In genomic region chr2:215711484-215712034, GRCh38 we compare ENCODE assay signal across 10 cellular contexts.
DNase-seq lines count a peak whose midpoint lies in the region; ATAC-seq and TF ChIP-seq lines count a peak whose summit lies in the region.
"Had no signal": no experiment of that assay in that cellular context is flagged by ENCODE, and none has a peak within 500 bp of the region (broad histone marks: within the 10 kb centered on the region; RNA-seq: fewer than 3 reads in every experiment).

No MANE protein-coding gene starts in this region.

- no peak for TF ChIP-seq CTCF in hepatocyte (IDR thresholded peaks at IDR 0.05; ENCODE audit: poor library complexity)

- H3K36me3 ChIP-seq in hepatocyte (replicated peaks; ENCODE audit: insufficient read depth, low read depth) = no peaks in the 10 kb centered on the region

- H3K27me3 ChIP-seq in hepatocyte = no peaks in the 10 kb centered on the region

- no peaks in the 10 kb centered on the region for H3K9me3 ChIP-seq in hepatocyte (ENCODE audit: low read depth)

- peaks cover 28% of the 10 kb centered on the region for H3K4me1 ChIP-seq in hepatocyte (ENCODE audit: insufficient read depth)

- H3K79me2 ChIP-seq in hepatocyte = no peaks in the 10 kb centered on the region

- H3K4me2 ChIP-seq in hepatocyte = peak overlapping the region; percentile 40

- DNase-seq in GM04503 (ENCODE audit: low read depth) (peak; percentile 50), astrocyte of the hippocampus (ENCODE audit: low read depth, low spot score) (peak; percentile 75), hepatocyte (ENCODE audit: low spot score) (peak; percentile 23), skeletal muscle cell (ENCODE audit: low read depth) (peak; percentile 52), HuH-7 (ENCODE audit: low spot score) (no peak), NCI-H128 (lab: John Stamatoyannopoulos, UW; ENCODE audit: unreplicated experiment) (no peak), amniotic stem cell (lab: John Stamatoyannopoulos, UW) (no peak)
- DNase-seq: activated gamma-delta T cell, NCI-H2171 had no signal

- H4K20me1 ChIP-seq in hepatocyte (ENCODE audit: insufficient read depth, poor library complexity, severe bottlenecking) = no peaks in the 10 kb centered on the region

- no peak for ATAC-seq in HG03159 (IDR thresholded peaks at IDR 0.05; ENCODE audit: unreplicated experiment)

- H3K9me2 ChIP-seq in hepatocyte (replicated peaks; ENCODE audit: insufficient read depth) = no peaks in the 10 kb centered on the region

- peak overlapping the region; percentile 76 for H3K27ac ChIP-seq in hepatocyte

- H3K4me3 ChIP-seq in hepatocyte (no peak overlapping the region), skeletal muscle cell (ENCODE audit: low read depth, low read length) (no peak overlapping the region)

- H2AFZ ChIP-seq in hepatocyte = peak overlapping the region; percentile 2

- 46% methylated on average over 2 of the region's 2 CpGs for WGBS in hepatocyte (ENCODE audit: low lambda C conversion rate, missing lambda C conversion rate)

Comparison
In these comparisons a context has a peak if more than half of its experiments do, and no peak if none do; other contexts are left out.
1. DNase-seq: peak in GM04503 (single experiment), astrocyte of the hippocampus (single experiment), hepatocyte (single experiment) and skeletal muscle cell (single experiment); none in HuH-7 (single experiment), NCI-H128 (single experiment) and amniotic stem cell (single experiment).